ENCODE assay signal across 1 cellular context in genomic region chr16:31367875-31368274, GRCh38.
TF ChIP-seq lines count a peak whose summit lies in the region.

No MANE protein-coding gene starts in this region.

TF ChIP-seq in HepG2, 621 proteins besides CTCF, POLR2A, EP300 and RAD21:
- TF ChIP-seq ZFP36L1 (CRISPR knock-in tag; IDR thresholded peaks at IDR 0.05) (no peak), NONO (IDR thresholded peaks at IDR 0.05) (no peak), NONO (CRISPR knock-in tag; conservative IDR thresholded peaks at IDR 0.05) (no peak), ZNF496 (CRISPR knock-in tag; IDR thresholded peaks at IDR 0.05; ENCODE audit: insufficient replicate concordance) (no peak), MTF1 (CRISPR knock-in tag; IDR thresholded peaks at IDR 0.05) (no peak), ATF7-NPFF (CRISPR knock-in tag; IDR thresholded peaks at IDR 0.05; ENCODE audit: low read depth) (no peak), ZHX1 (CRISPR knock-in tag; IDR thresholded peaks at IDR 0.05; ENCODE audit: low read depth) (no peak), NFIC (IDR thresholded peaks at IDR 0.05; ENCODE audit: low read length) (no peak), NCOR1 (IDR thresholded peaks at IDR 0.05; ENCODE audit: borderline replicate concordance, low read length) (no peak), CREM (IDR thresholded peaks at IDR 0.05) (no peak), CREM (CRISPR knock-in tag; IDR thresholded peaks at IDR 0.05) (no peak), ZNF879 (CRISPR knock-in tag; IDR thresholded peaks at IDR 0.05) (no peak), SMAD9 (CRISPR knock-in tag; IDR thresholded peaks at IDR 0.05) (no peak), SRF (IDR thresholded peaks at IDR 0.05; ENCODE audit: low read depth, low read length) (no peak), SALL1 (CRISPR knock-in tag; IDR thresholded peaks at IDR 0.05) (no peak), MBNL3 (CRISPR knock-in tag; conservative IDR thresholded peaks at IDR 0.05) (no peak), NFIB (CRISPR knock-in tag; IDR thresholded peaks at IDR 0.05; ENCODE audit: borderline replicate concordance) (no peak), ZNF326 (CRISPR knock-in tag; IDR thresholded peaks at IDR 0.05; ENCODE audit: borderline replicate concordance) (no peak), GZF1 (CRISPR knock-in tag; IDR thresholded peaks at IDR 0.05) (no peak), ZNF225 (CRISPR knock-in tag; IDR thresholded peaks at IDR 0.05) (no peak)
- TF ChIP-seq, protein P1, sequence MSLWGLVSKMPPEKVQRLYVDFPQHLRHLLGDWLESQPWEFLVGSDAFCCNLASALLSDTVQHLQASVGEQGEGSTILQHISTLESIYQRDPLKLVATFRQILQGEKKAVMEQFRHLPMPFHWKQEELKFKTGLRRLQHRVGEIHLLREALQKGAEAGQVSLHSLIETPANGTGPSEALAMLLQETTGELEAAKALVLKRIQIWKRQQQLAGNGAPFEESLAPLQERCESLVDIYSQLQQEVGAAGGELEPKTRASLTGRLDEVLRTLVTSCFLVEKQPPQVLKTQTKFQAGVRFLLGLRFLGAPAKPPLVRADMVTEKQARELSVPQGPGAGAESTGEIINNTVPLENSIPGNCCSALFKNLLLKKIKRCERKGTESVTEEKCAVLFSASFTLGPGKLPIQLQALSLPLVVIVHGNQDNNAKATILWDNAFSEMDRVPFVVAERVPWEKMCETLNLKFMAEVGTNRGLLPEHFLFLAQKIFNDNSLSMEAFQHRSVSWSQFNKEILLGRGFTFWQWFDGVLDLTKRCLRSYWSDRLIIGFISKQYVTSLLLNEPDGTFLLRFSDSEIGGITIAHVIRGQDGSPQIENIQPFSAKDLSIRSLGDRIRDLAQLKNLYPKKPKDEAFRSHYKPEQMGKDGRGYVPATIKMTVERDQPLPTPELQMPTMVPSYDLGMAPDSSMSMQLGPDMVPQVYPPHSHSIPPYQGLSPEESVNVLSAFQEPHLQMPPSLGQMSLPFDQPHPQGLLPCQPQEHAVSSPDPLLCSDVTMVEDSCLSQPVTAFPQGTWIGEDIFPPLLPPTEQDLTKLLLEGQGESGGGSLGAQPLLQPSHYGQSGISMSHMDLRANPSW (CRISPR knock-in tag; IDR thresholded peaks at IDR 0.05; ENCODE audit: borderline replicate concordance) = no peak
